In genomic region chr16:27268376-27269299, GRCh38 we compare ENCODE assay signal across 1 cellular context.
TF ChIP-seq lines count a peak whose summit lies in the region.

NSMCE1 (minus strand) TSS chr16:27268772; CDS start chr16:27257570, 11,202 bp downstream.

TF ChIP-seq in HepG2, 621 proteins besides CTCF, POLR2A, EP300 and RAD21 (continued from another document and continues in another):
- no peak for TF ChIP-seq ZNF615 (CRISPR knock-in tag; IDR thresholded peaks at IDR 0.05; ENCODE audit: borderline replicate concordance)
- no peak for TF ChIP-seq ZNF7 (CRISPR knock-in tag; IDR thresholded peaks at IDR 0.05)
- no peak for TF ChIP-seq NFRKB (IDR thresholded peaks at IDR 0.05)
- TF ChIP-seq ZNF572 (CRISPR knock-in tag; IDR thresholded peaks at IDR 0.05), result peak; percentile 76; the same call in 1 of the 2 replicates
- TF ChIP-seq SIX1 (CRISPR knock-in tag; IDR thresholded peaks at IDR 0.05; ENCODE audit: borderline replicate concordance), result no peak; the same call in 1 of the 2 replicates
- TF ChIP-seq PAWR (CRISPR knock-in tag; IDR thresholded peaks at IDR 0.05; ENCODE audit: borderline replicate concordance), result no peak; the same call in 1 of the 2 replicates
- no peak for TF ChIP-seq ZBTB7B (CRISPR knock-in tag; IDR thresholded peaks at IDR 0.05)
- peak; percentile 87 for TF ChIP-seq GATAD1 (CRISPR knock-in tag; IDR thresholded peaks at IDR 0.05)
- TF ChIP-seq DPF2 (CRISPR knock-in tag; IDR thresholded peaks at IDR 0.05; ENCODE audit: borderline replicate concordance, low read depth), result no peak
- peak; percentile 39; the same call in 1 of the 2 replicates for TF ChIP-seq HCFC1 (IDR thresholded peaks at IDR 0.05; ENCODE audit: low read depth, low read length)
- peak; percentile 40 for TF ChIP-seq TEAD3 (CRISPR knock-in tag; optimal IDR thresholded peaks at IDR 0.05; ENCODE audit: borderline replicate concordance)
- peak; percentile 64; the same call in 1 of the 2 replicates for TF ChIP-seq ZNF691 (CRISPR knock-in tag; IDR thresholded peaks at IDR 0.05; ENCODE audit: borderline replicate concordance, low read depth)
- peak; percentile 81; the same call in 1 of the 2 replicates for TF ChIP-seq WIZ (CRISPR knock-in tag; IDR thresholded peaks at IDR 0.05)
- no peak for TF ChIP-seq ZNF333 (CRISPR knock-in tag; IDR thresholded peaks at IDR 0.05; ENCODE audit: borderline replicate concordance)
- TF ChIP-seq ETS1 (CRISPR knock-in tag; IDR thresholded peaks at IDR 0.05), result 0 out of 2 replicates have a peak, but pooled peaks have one; percentile 78
- TF ChIP-seq ZFY (CRISPR knock-in tag; IDR thresholded peaks at IDR 0.05), result peak; percentile 93
- peak; percentile 5 for TF ChIP-seq RARA (CRISPR knock-in tag; IDR thresholded peaks at IDR 0.05)
- TF ChIP-seq DMAP1 (CRISPR knock-in tag; IDR thresholded peaks at IDR 0.05), result peak; percentile 87
- no peak for TF ChIP-seq BHLHE40 (IDR thresholded peaks at IDR 0.05; ENCODE audit: low read length)
- no peak for TF ChIP-seq ZBTB14 (CRISPR knock-in tag; IDR thresholded peaks at IDR 0.05)
- no peak for TF ChIP-seq SOX6 (IDR thresholded peaks at IDR 0.05)
- TF ChIP-seq SOX6 (CRISPR knock-in tag; IDR thresholded peaks at IDR 0.05), result 0 out of 2 replicates have a peak, but pooled peaks have one; percentile 51
- TF ChIP-seq DRAP1 (CRISPR knock-in tag; IDR thresholded peaks at IDR 0.05), result peak; percentile 98
- peak; percentile 42; the same call in 1 of the 2 replicates for TF ChIP-seq FOXK1 (CRISPR knock-in tag; IDR thresholded peaks at IDR 0.05; ENCODE audit: borderline replicate concordance, low read depth)
- TF ChIP-seq ZNF772 (CRISPR knock-in tag; IDR thresholded peaks at IDR 0.05), result peak; percentile 77
- TF ChIP-seq CREB3 (CRISPR knock-in tag; IDR thresholded peaks at IDR 0.05), result no peak
- peak; percentile 49; the same call in 1 of the 2 replicates for TF ChIP-seq NR2C2 (CRISPR knock-in tag; IDR thresholded peaks at IDR 0.05; ENCODE audit: borderline replicate concordance)
- TF ChIP-seq MED8 (CRISPR knock-in tag; IDR thresholded peaks at IDR 0.05; ENCODE audit: insufficient replicate concordance), result no peak
- no peak for TF ChIP-seq GPBP1L1 (CRISPR knock-in tag; IDR thresholded peaks at IDR 0.05)
- 0 out of 2 replicates have a peak, but pooled peaks have one; percentile 34 for TF ChIP-seq TFE3 (CRISPR knock-in tag; IDR thresholded peaks at IDR 0.05)
- TF ChIP-seq ZSCAN31 (CRISPR knock-in tag; IDR thresholded peaks at IDR 0.05; ENCODE audit: low read depth), result no peak; the same call in 1 of the 2 replicates
- peak; percentile 75 for TF ChIP-seq ZSCAN21 (CRISPR knock-in tag; IDR thresholded peaks at IDR 0.05; ENCODE audit: borderline replicate concordance)
- TF ChIP-seq ZNF788 (CRISPR knock-in tag; IDR thresholded peaks at IDR 0.05; ENCODE audit: borderline replicate concordance), result peak; percentile 75; the same call in 1 of the 2 replicates
- TF ChIP-seq ATF4 (CRISPR knock-in tag; IDR thresholded peaks at IDR 0.05), result peak in 1 of 2 experiments; percentile 72; a peak in 2 of 4 replicates
- no peak for TF ChIP-seq CCAR2 (optimal IDR thresholded peaks at IDR 0.05; ENCODE audit: low read depth, low read length)
- TF ChIP-seq YEATS4 (CRISPR knock-in tag; IDR thresholded peaks at IDR 0.05; ENCODE audit: borderline replicate concordance), result peak; percentile 86
- TF ChIP-seq ZNF577 (CRISPR knock-in tag; IDR thresholded peaks at IDR 0.05; ENCODE audit: borderline replicate concordance, low read depth), result 0 out of 2 replicates have a peak, but pooled peaks have one; percentile 82
- TF ChIP-seq SNAPC2 (CRISPR knock-in tag; IDR thresholded peaks at IDR 0.05), result no peak; the same call in 1 of the 2 replicates
- TF ChIP-seq TBX3 (IDR thresholded peaks at IDR 0.05; ENCODE audit: borderline replicate concordance), result no peak
- no peak; the same call in 1 of the 2 replicates for TF ChIP-seq ZNF124 (CRISPR knock-in tag; IDR thresholded peaks at IDR 0.05)
- peak; percentile 11; the same call in 1 of the 2 replicates for TF ChIP-seq ZFP41 (CRISPR knock-in tag; IDR thresholded peaks at IDR 0.05; ENCODE audit: borderline replicate concordance)
- 0 out of 2 replicates have a peak, but pooled peaks have one; percentile 36 for TF ChIP-seq ZNF713 (CRISPR knock-in tag; IDR thresholded peaks at IDR 0.05)
- no peak for TF ChIP-seq ZNF326 (CRISPR knock-in tag; IDR thresholded peaks at IDR 0.05; ENCODE audit: borderline replicate concordance)
- peak; percentile 70; the same call in 1 of the 2 replicates for TF ChIP-seq ERF (CRISPR knock-in tag; IDR thresholded peaks at IDR 0.05)
- peak; percentile 57; the same call in 1 of the 2 replicates for TF ChIP-seq ZNF629 (CRISPR knock-in tag; conservative IDR thresholded peaks at IDR 0.05)
- peak; percentile 97 for TF ChIP-seq CREM (IDR thresholded peaks at IDR 0.05)
- TF ChIP-seq CREM (CRISPR knock-in tag; IDR thresholded peaks at IDR 0.05), result peak; percentile 80
- TF ChIP-seq TSC22D2 (CRISPR knock-in tag; IDR thresholded peaks at IDR 0.05; ENCODE audit: borderline replicate concordance), result no peak
- no peak for TF ChIP-seq HNF4G (IDR thresholded peaks at IDR 0.05; ENCODE audit: borderline replicate concordance, low read depth, low read length)
- TF ChIP-seq HNF4G (CRISPR knock-in tag; IDR thresholded peaks at IDR 0.05; ENCODE audit: borderline replicate concordance, low read depth), result peak; percentile 32; the same call in 1 of the 2 replicates
- TF ChIP-seq ZBTB25 (CRISPR knock-in tag; IDR thresholded peaks at IDR 0.05), result no peak
- no peak; the same call in 1 of the 2 replicates for TF ChIP-seq ZNF484 (CRISPR knock-in tag; IDR thresholded peaks at IDR 0.05; ENCODE audit: borderline replicate concordance, low read depth)
- TF ChIP-seq POLR2AphosphoS2 (IDR thresholded peaks at IDR 0.05; ENCODE audit: low read depth, low read length), result no peak
- TF ChIP-seq SP4 (CRISPR knock-in tag; IDR thresholded peaks at IDR 0.05), result peak; percentile 36
- TF ChIP-seq KDM4B (CRISPR knock-in tag; IDR thresholded peaks at IDR 0.05), result no peak
- 0 out of 2 replicates have a peak, but pooled peaks have one; percentile 45 for TF ChIP-seq TERF1 (CRISPR knock-in tag; IDR thresholded peaks at IDR 0.05)
- 0 out of 2 replicates have a peak, but pooled peaks have one; percentile 61 for TF ChIP-seq ZNF704 (CRISPR knock-in tag; IDR thresholded peaks at IDR 0.05; ENCODE audit: borderline replicate concordance)
- TF ChIP-seq EHMT2 (IDR thresholded peaks at IDR 0.05; ENCODE audit: borderline replicate concordance, low read depth, low read length), result no peak
- no peak for TF ChIP-seq ZNF75D (CRISPR knock-in tag; IDR thresholded peaks at IDR 0.05; ENCODE audit: borderline replicate concordance)
- no peak for TF ChIP-seq HOXA7 (CRISPR knock-in tag; IDR thresholded peaks at IDR 0.05)
- 0 out of 2 replicates have a peak, but pooled peaks have one; percentile 73 for TF ChIP-seq MLLT10 (CRISPR knock-in tag; IDR thresholded peaks at IDR 0.05)
